22 cellular contexts compared by ENCODE assay signal in genomic region chr3:149819432-149819831, GRCh38. TPM values are rescaled to one million over a fixed set of nuclear protein-coding genes. Genes with fewer than 3 reads are reported as not detected.
DNase-seq lines count a peak whose midpoint lies in the region; ATAC-seq, FAIRE-seq and TF ChIP-seq lines count a peak whose summit lies in the region.
"Had no signal": no experiment of that assay in that cellular context is flagged by ENCODE, and none has a peak within 500 bp of the region (broad histone marks: within the 10 kb centered on the region; RNA-seq: fewer than 3 reads in every experiment).

No MANE protein-coding gene starts in this region.

- intact Hi-C loops in CD14-positive monocyte (cut with micrococcal nuclease): no loop called here
- intact Hi-C loops in Panc1 (cut with micrococcal nuclease; ENCODE audit: unreplicated experiment): no loop called here
- intact Hi-C loops in dendritic cell treated with granulocyte-macrophage colony-stimulating factor and Interleukin-4, amounts not matched to agents 40 ng/mL and 50 ng/mL, for 4 days (cut with micrococcal nuclease): loop anchor here (5.0 to 10.0 kb wide), 2 partner anchors 37 to 675 kb away; no protein-coding TSS in a partner anchor
- intact Hi-C loops in lower leg skin (cut with DNase I; ENCODE audit: low total_unique reads): no loop called here

- H3K27me3 Mint-ChIP-seq in CD14-positive monocyte (ENCODE audit: low read depth in 3 of 3): no peaks in the 10 kb centered on the region
- H3K27me3 Mint-ChIP-seq in dendritic cell treated with granulocyte-macrophage colony-stimulating factor and Interleukin-4, amounts not matched to agents 40 ng/mL and 50 ng/mL, for 4 days: no peaks in the 10 kb centered on the region
- H3K27me3 Mint-ChIP-seq: CD4-positive, alpha-beta memory T cell had no signal

- H3K27ac Mint-ChIP-seq in CD14-positive monocyte: peak overlapping the region in 5 of 7 donors; percentile 15 to 73 (median 27)
- peak overlapping the region; percentile 6 for H3K27ac Mint-ChIP-seq in dendritic cell treated with granulocyte-macrophage colony-stimulating factor and Interleukin-4, amounts not matched to agents 40 ng/mL and 50 ng/mL, for 4 days
- H3K27ac Mint-ChIP-seq: CD4-positive, alpha-beta memory T cell had no signal

- H3K9me3 Mint-ChIP-seq in CD14-positive monocyte: peaks cover 0 to 8% (median 6%) of the 10 kb centered on the region in 7 donors
- H3K9me3 Mint-ChIP-seq in dendritic cell treated with granulocyte-macrophage colony-stimulating factor and Interleukin-4, amounts not matched to agents 40 ng/mL and 50 ng/mL, for 4 days: peaks cover 8% of the 10 kb centered on the region

- H3K4me3 Mint-ChIP-seq in CD14-positive monocyte: no peak overlapping the region
- no peak overlapping the region for H3K4me3 Mint-ChIP-seq in dendritic cell treated with granulocyte-macrophage colony-stimulating factor and Interleukin-4, amounts not matched to agents 40 ng/mL and 50 ng/mL, for 4 days

- H3K4me1 ChIP-seq in Panc1 (ENCODE audit: control insufficient read depth, insufficient read depth, low read length): peaks cover 27% of the 10 kb centered on the region

- POLR2A ChIA-PET in Panc1 (lab: Charles Lee): interaction anchor here (0.7 to 0.8 kb wide), 2 partner anchors 11 to 1578 kb away, joined by 3 to 4 read pairs; no protein-coding TSS in a partner anchor

- no peak for TF ChIP-seq POLR2A in lower leg skin (IDR thresholded peaks at IDR 0.05)

- CTCF ChIA-PET in Panc1 (lab: Charles Lee): interaction anchor here (0.6 to 1.4 kb wide), 2 partner anchors 11 to 940 kb away, joined by 7 to 10 read pairs; no protein-coding TSS in a partner anchor

- no peak overlapping the region for H3K4me3 ChIP-seq in Panc1 (ENCODE audit: low read depth in 2 of 2, low read length in 2 of 2)
- no peak overlapping the region for H3K4me3 ChIP-seq in lower leg skin (ENCODE audit: low read depth, poor library complexity, severe bottlenecking)
- H3K4me3 ChIP-seq: HAP-1 had no signal

- H3K27ac ChIP-seq in Panc1 (ENCODE audit: low read length): no peak overlapping the region
- H3K27ac ChIP-seq: C4-2B, HL-60 had no signal

- no TSS peak for BruUV-seq in Panc1 (replicated peaks; lab: Mats Ljungman, UMichigan)

- H3K9me3 ChIP-seq in Panc1 (ENCODE audit: control insufficient read depth, insufficient read depth, low read depth, low read length): peaks cover 9% of the 10 kb centered on the region; the same call in 1 of the 2 replicates
- H3K9me3 ChIP-seq: HAP-1 had no signal

- no peaks in the 10 kb centered on the region for H3K36me3 ChIP-seq in Panc1 (ENCODE audit: control insufficient read depth, insufficient read depth, low read length)
- H3K36me3 ChIP-seq: HAP-1 had no signal

- H3K36me3 Mint-ChIP-seq in CD14-positive monocyte: peaks cover 17 to 25% of the 10 kb centered on the region in 2 donors
- H3K36me3 Mint-ChIP-seq in dendritic cell treated with granulocyte-macrophage colony-stimulating factor and Interleukin-4, amounts not matched to agents 40 ng/mL and 50 ng/mL, for 4 days (ENCODE audit: low read depth): peaks cover 46% of the 10 kb centered on the region

- in situ Hi-C loops in Panc1 (cut with HindIII; ENCODE audit: low pct_unique_long_range_greater_than_20kb, low sequenced_read_pairs): no loop called here

- H3K27me3 ChIP-seq in Panc1 (ENCODE audit: control insufficient read depth, insufficient read depth, low read length): no peaks in the 10 kb centered on the region

- peak; percentile 21 for FAIRE-seq in GM19239 (lab: Jason Lieb, UNC)
- FAIRE-seq: A204.1, GM12892, GM18507 had no signal

- no peak for DNase-seq in CD14-positive monocyte (ENCODE audit: low spot score)
- no peak for DNase-seq in GM19239 (ENCODE audit: insufficient read length, low spot score)
- DNase-seq in Panc1 (ENCODE audit: low read depth, low spot score): no peak
- DNase-seq in lower leg skin (ENCODE audit: low spot score in 2 of 2): no peak
- no peak for DNase-seq in ecto neural progenitor cell (ENCODE audit: low spot score)
- DNase-seq: AML-193; CD4-positive, alpha-beta memory T cell; DMS153; DMS79; GDM1; GOT3 had no signal

- ATAC-seq in Panc1 (0 out of 2 replicates have a peak, but pooled peaks have one; percentile 52), GM21515 (IDR thresholded peaks at IDR 0.05; ENCODE audit: unreplicated experiment) (no peak)

- WGBS in lower leg skin, 2 donors: 81 to 84% methylated on average over 1 of the region's 1 CpG

- peaks cover 58% of the 10 kb centered on the region for H3K4me1 Mint-ChIP-seq in CD14-positive monocyte
- H3K4me1 Mint-ChIP-seq in dendritic cell treated with granulocyte-macrophage colony-stimulating factor and Interleukin-4, amounts not matched to agents 40 ng/mL and 50 ng/mL, for 4 days (ENCODE audit: low read depth): peaks cover 39% of the 10 kb centered on the region

- TF ChIP-seq CTCF in CD14-positive monocyte (IDR thresholded peaks at IDR 0.05) (no peak), Panc1 (IDR thresholded peaks at IDR 0.05) (no peak), lower leg skin (IDR thresholded peaks at IDR 0.05) (no peak)

RNA-seq across cellular contexts. Expression of gene RNF13, which starts 6.4 kb away (rescaled TPM):
- polyA plus RNA-seq in CD14-positive monocyte: 100 to 1,000 TPM; 462 to 481 TPM
- 76.9 TPM for total RNA-seq in Panc1 (2021; ENCODE audit: unreplicated experiment)
- 37.4 TPM for polyA plus RNA-seq in Panc1 (2012; ENCODE audit: insufficient read length)
- 100 to 1,000 TPM in 1 of 4 donors, 10 to 100 TPM in 3; 53.1 to 101 (median 86.5) TPM for total RNA-seq in lower leg skin

RNA-seq across cellular contexts. Expression of gene ANKUB1, which starts 27.1 kb away (rescaled TPM):
- not detected for polyA plus RNA-seq in CD14-positive monocyte
- total RNA-seq in Panc1 (2021; ENCODE audit: unreplicated experiment) (not detected), lower leg skin (not detected)
- not detected for polyA plus RNA-seq in Panc1 (2012; ENCODE audit: insufficient read length)
- total RNA-seq: CD4-positive, alpha-beta memory T cell; Daoy; HT1080 had no signal
- polyA plus RNA-seq: BJ; CD4-positive, alpha-beta memory T cell had no signal
